ENCODE assay signal across 8 cellular contexts in genomic region chr12:8493084-8493483, GRCh38. TPM values are rescaled to one million over a fixed set of nuclear protein-coding genes. Genes with fewer than 3 reads are reported as not detected.
A peak's percentile ranks its signal among the peaks of the same experiment; 100 is the strongest.
DNase-seq lines count a peak whose midpoint lies in the region; ATAC-seq and TF ChIP-seq lines count a peak whose summit lies in the region.
"Had no signal": no experiment of that assay in that cellular context is flagged by ENCODE, and none has a peak within 500 bp of the region (broad histone marks: within the 10 kb centered on the region; RNA-seq: fewer than 3 reads in every experiment).

No MANE protein-coding gene starts in this region.

- no peak overlapping the region for H3K27ac ChIP-seq in OCI-LY7 (ENCODE audit: low read depth, low read length, poor library complexity, severe bottlenecking)
- H3K27ac ChIP-seq in right cardiac atrium (ENCODE audit: low read length) = no peak overlapping the region
- no peak overlapping the region for H3K27ac ChIP-seq in gastrocnemius medialis
- H3K27ac ChIP-seq in thyroid gland = no peak overlapping the region

- H3K9me2 ChIP-seq in OCI-LY7 (ENCODE audit: insufficient read depth, low read length) = no peaks in the 10 kb centered on the region

- no peak for TF ChIP-seq POLR2A in gastrocnemius medialis (IDR thresholded peaks at IDR 0.05)
- no peak for TF ChIP-seq POLR2A in thyroid gland (IDR thresholded peaks at IDR 0.05)

- H3K4me3 ChIP-seq in OCI-LY7 (ENCODE audit: low read depth, low read length, poor library complexity, severe bottlenecking) (no peak overlapping the region), right cardiac atrium (ENCODE audit: low read length) (no peak overlapping the region), gastrocnemius medialis (no peak overlapping the region), thyroid gland (replicated peaks in 1 of 3) (no peak overlapping the region)

- in situ Hi-C loops in gastrocnemius medialis (cut with MboI; ENCODE audit: low sequenced_read_pairs in 4 of 4) = no loop called here

- peak; percentile 1 for DNase-seq in OCI-LY7 (ENCODE audit: low spot score)
- DNase-seq in right cardiac atrium = no peak
- DNase-seq in NCI-H526 (lab: John Stamatoyannopoulos, UW) = no peak
- no peak for DNase-seq in gastrocnemius medialis
- no peak for DNase-seq in thyroid gland

- intact Hi-C loops in OCI-LY7 (cut with micrococcal nuclease; ENCODE audit: unreplicated experiment) (no loop called here), right cardiac atrium (cut with DNase I) (no loop called here), gastrocnemius medialis (cut with DNase I; ENCODE audit: low total_unique reads) (no loop called here), thyroid gland (cut with DNase I) (no loop called here)

- ATAC-seq in GM19043 (IDR thresholded peaks at IDR 0.05; ENCODE audit: low read depth, unreplicated experiment) = peak; percentile 98
- peak; percentile 91 for ATAC-seq in HG02884 (IDR thresholded peaks at IDR 0.05; ENCODE audit: unreplicated experiment)
- peak; percentile 29 to 63 for ATAC-seq in right cardiac atrium
- ATAC-seq in gastrocnemius medialis = no peak

- no peak overlapping the region for H2AFZ ChIP-seq in OCI-LY7 (ENCODE audit: low read length)

- no peak for TF ChIP-seq CTCF in OCI-LY7 (conservative IDR thresholded peaks at IDR 0.05; ENCODE audit: low read length)
- no peak for TF ChIP-seq CTCF in gastrocnemius medialis (IDR thresholded peaks at IDR 0.05 in 4 of 5, conservative IDR thresholded peaks at IDR 0.05 in 1 of 5)
- TF ChIP-seq CTCF in thyroid gland (IDR thresholded peaks at IDR 0.05) = no peak

- no peak overlapping the region for H3K4me2 ChIP-seq in OCI-LY7 (ENCODE audit: low read length)

- H3K4me1 ChIP-seq in OCI-LY7 (ENCODE audit: insufficient read depth, low read length, poor library complexity, severe bottlenecking) (no peaks in the 10 kb centered on the region), right cardiac atrium (ENCODE audit: control insufficient read depth, insufficient read depth, low read length) (no peaks in the 10 kb centered on the region), gastrocnemius medialis (no peaks in the 10 kb centered on the region), thyroid gland (no peaks in the 10 kb centered on the region)

- CTCF ChIA-PET in OCI-LY7 (lab: Charles Lee; ENCODE audit: unreplicated experiment) = no interaction called here

- no peaks in the 10 kb centered on the region for H3K79me2 ChIP-seq in OCI-LY7 (ENCODE audit: insufficient read depth, low read depth, low read length)

- H4K20me1 ChIP-seq in OCI-LY7 (ENCODE audit: insufficient read depth, low read length) = no peaks in the 10 kb centered on the region

- WGBS in right cardiac atrium = 36% methylated on average over 2 of the region's 2 CpGs
- 47 to 83% methylated on average over 1 to 2 of the region's 2 CpGs for WGBS in thyroid gland, 2 donors

- no peaks in the 10 kb centered on the region for H3K27me3 ChIP-seq in right cardiac atrium (ENCODE audit: control insufficient read depth, insufficient read depth)
- H3K27me3 ChIP-seq in gastrocnemius medialis = no peaks in the 10 kb centered on the region
- H3K27me3 ChIP-seq in thyroid gland = no peaks in the 10 kb centered on the region

- H3K36me3 ChIP-seq in OCI-LY7 (ENCODE audit: insufficient read depth, low read length) (no peaks in the 10 kb centered on the region), gastrocnemius medialis (no peaks in the 10 kb centered on the region), thyroid gland (no peaks in the 10 kb centered on the region)

- H3K9me3 ChIP-seq in OCI-LY7 (ENCODE audit: low read length) (no peaks in the 10 kb centered on the region), right cardiac atrium (ENCODE audit: control insufficient read depth, low read length) (no peaks in the 10 kb centered on the region), gastrocnemius medialis (no peaks in the 10 kb centered on the region), thyroid gland (no peaks in the 10 kb centered on the region)

- BruUV-seq in OCI-LY7 (replicated peaks; lab: Mats Ljungman, UMichigan) = no TSS peak

- POLR2A ChIA-PET in OCI-LY7 (lab: Charles Lee) = no interaction called here

RNA-seq across cellular contexts. Expression of gene CLEC4D, which starts 20.2 kb away (rescaled TPM):
- not detected in 2 replicates for total RNA-seq in OCI-LY7 (2014; rRNA removed; shearing (Covaris generic))
- total RNA-seq in OCI-LY7 (2022) (not detected in 2 replicates), right cardiac atrium (under 1 TPM in 1 of 4 donors, not detected in 3; 0.26 TPM), gastrocnemius medialis (under 1 TPM in 1 of 4 donors, not detected in 3; 0.27 TPM), thyroid gland (under 1 TPM in 2 of 4 donors, not detected in 2; 0.13 to 0.22 TPM)
- not detected for polyA plus RNA-seq in right cardiac atrium
- total RNA-seq: endothelial cell of umbilical vein had no signal
- polyA plus RNA-seq: endothelial cell of umbilical vein had no signal

RNA-seq across cellular contexts. Expression of gene CLEC6A, which starts 37.3 kb away (rescaled TPM):
- not detected in 2 replicates for total RNA-seq in OCI-LY7 (2014; rRNA removed; shearing (Covaris generic))
- total RNA-seq in OCI-LY7 (2022) (not detected in 2 replicates), right cardiac atrium (not detected), gastrocnemius medialis (not detected), thyroid gland (under 1 TPM in 1 of 4 donors, not detected in 3; 0.79 TPM)
- not detected for polyA plus RNA-seq in right cardiac atrium
- total RNA-seq: endothelial cell of umbilical vein had no signal
- polyA plus RNA-seq: endothelial cell of umbilical vein had no signal

RNA-seq across cellular contexts. Expression of gene CLEC4E, which starts 47.6 kb away (rescaled TPM):
- not detected in 2 replicates for total RNA-seq in OCI-LY7 (2014; rRNA removed; shearing (Covaris generic))
- total RNA-seq in OCI-LY7 (2022) (not detected in 2 replicates), right cardiac atrium (1 to 10 TPM in 3 of 4 donors, under 1 TPM in 1; 0.95 to 4.5 (median 2.1) TPM), gastrocnemius medialis (under 1 TPM in 2 of 4 donors, not detected in 2; 0.35 to 0.58 TPM), thyroid gland (10 to 100 TPM in 1 of 4 donors, 1 to 10 TPM in 3; 1.7 to 10.5 (median 4.5) TPM)
- polyA plus RNA-seq in right cardiac atrium = 1.9 TPM
- total RNA-seq: endothelial cell of umbilical vein had no signal
- polyA plus RNA-seq: endothelial cell of umbilical vein had no signal

Comparison
In these comparisons a context has a peak if more than half of its experiments do, and no peak if none do; other contexts are left out.
1. ATAC-seq: peak in GM19043 (single experiment), HG02884 (single experiment) and right cardiac atrium (2 of 2); none in gastrocnemius medialis (0 of 2).